ENCODE assay signal across 10 cellular contexts in the genomic region with DNA sequence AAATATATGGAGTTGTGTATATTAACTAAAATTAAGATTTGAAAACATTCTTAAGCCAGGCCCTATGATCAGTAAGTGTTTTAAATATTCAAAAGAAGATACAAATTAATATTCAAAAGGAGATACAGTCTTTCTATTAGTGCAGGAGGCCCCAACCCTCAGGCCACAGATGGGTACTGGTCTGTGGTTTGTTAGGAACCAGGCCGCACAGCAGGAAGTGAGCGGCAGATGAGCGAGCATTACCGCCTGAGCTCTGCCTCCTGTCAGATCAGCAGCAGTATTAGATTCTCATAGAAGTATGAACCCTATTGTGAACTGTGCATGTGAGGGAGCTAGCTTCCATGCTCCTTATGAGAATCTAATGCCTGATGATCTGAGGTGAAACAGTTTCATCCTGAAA.
DNase-seq lines count a peak whose midpoint lies in the region; ATAC-seq and TF ChIP-seq lines count a peak whose summit lies in the region.
"Had no signal": no experiment of that assay in that cellular context is flagged by ENCODE, and none has a peak within 500 bp of the region (broad histone marks: within the 10 kb centered on the region; RNA-seq: fewer than 3 reads in every experiment).

No MANE protein-coding gene starts in this region.

- TF ChIP-seq POLR2A in Raji (IDR thresholded peaks at IDR 0.05; ENCODE audit: insufficient read depth, low read depth, low read length), result peak; percentile 54; the same call in 1 of the 2 replicates

- peak overlapping the region; percentile 46 for H3K4me3 Mint-ChIP-seq in activated naive CD8-positive, alpha-beta T cell

- intact Hi-C loops in upper lobe of right lung (cut with DNase I), result no loop called here
- intact Hi-C loops in head of caudate nucleus (cut with DNase I), result no loop called here

- H3K27me3 ChIP-seq in upper lobe of right lung, result no peaks in the 10 kb centered on the region

- peaks cover 3% of the 10 kb centered on the region for H3K36me3 Mint-ChIP-seq in activated naive CD8-positive, alpha-beta T cell

- H3K4me1 ChIP-seq in upper lobe of right lung, result peaks cover 8% of the 10 kb centered on the region

- H3K27me3 Mint-ChIP-seq in activated naive CD8-positive, alpha-beta T cell, result no peaks in the 10 kb centered on the region
- H3K27me3 Mint-ChIP-seq: progenitor cell of endocrine pancreas had no signal

- H3K9me3 Mint-ChIP-seq in activated naive CD8-positive, alpha-beta T cell (ENCODE audit: low read depth), result no peaks in the 10 kb centered on the region

- peak overlapping the region; percentile 50 for H3K27ac Mint-ChIP-seq in activated naive CD8-positive, alpha-beta T cell
- H3K27ac Mint-ChIP-seq: progenitor cell of endocrine pancreas had no signal

- H3K27ac ChIP-seq in upper lobe of right lung, result no peak overlapping the region

- H3K36me3 ChIP-seq in upper lobe of right lung, result no peaks in the 10 kb centered on the region

- DNase-seq in activated naive CD4-positive, alpha-beta T cell treated with Interleukin-2 at 50 U/mL for 16 hours, result peak; percentile 37
- no peak for DNase-seq in activated naive CD4-positive, alpha-beta T cell treated with anti-CD3 and anti-CD28 coated beads, Interleukin-2, amount 50 U/mL, for 16 hours
- DNase-seq in upper lobe of right lung (no peak), GF-D8 (lab: John Stamatoyannopoulos, UW) (no peak), head of caudate nucleus (no peak)
- DNase-seq: NCI-H526 had no signal

- peaks cover 58% of the 10 kb centered on the region for H3K4me1 Mint-ChIP-seq in activated naive CD8-positive, alpha-beta T cell (ENCODE audit: low read depth)

- no peak for TF ChIP-seq CTCF in upper lobe of right lung (IDR thresholded peaks at IDR 0.05)

- ATAC-seq in upper lobe of right lung (peak; percentile 41), HG03378 (IDR thresholded peaks at IDR 0.05; ENCODE audit: unreplicated experiment) (no peak)

- H3K9me3 ChIP-seq in upper lobe of right lung, result no peaks in the 10 kb centered on the region

- no peak overlapping the region for H3K4me3 ChIP-seq in upper lobe of right lung
